ENCODE assay signal across 15 cellular contexts in genomic region chr3:143287403-143287802, GRCh38.
"Had no signal": no experiment of that assay in that cellular context is flagged by ENCODE, and none has a peak within 500 bp of the region (broad histone marks: within the 10 kb centered on the region; RNA-seq: fewer than 3 reads in every experiment).

No MANE protein-coding gene starts in this region.

- H3K4me3 Mint-ChIP-seq: natural killer cell, T-helper 17 cell had no signal

- H3K9me3 Mint-ChIP-seq: activated naive CD4-positive, alpha-beta T cell treated with anti-CD3 and anti-CD28 coated beads, Interleukin-2, amount 50 U/mL, for 72 hours; natural killer cell had no signal

- H3K36me3 Mint-ChIP-seq: activated naive CD4-positive, alpha-beta T cell treated with anti-CD3 and anti-CD28 coated beads, Interleukin-2, amount 50 U/mL, for 72 hours; natural killer cell had no signal

- DNase-seq: activated CD4-positive, CD25-positive, alpha-beta regulatory T cell; activated effector memory CD4-positive, alpha-beta T cell treated with Interleukin-2 at 50 U/mL for 16 hours; activated T-cell treated with anti-CD3 and anti-CD28 coated beads, Interleukin-2, amount 50 U/mL, for 1 hour; colonic mucosa; effector CD4-positive, alpha-beta T cell; mammary epithelial cell; natural killer cell; nucleus accumbens; sigmoid colon; stimulated activated naive CD4-positive, alpha-beta T cell treated with Interleukin-2 at 50 U/mL for 16 hours; T-helper 17 cell; upper lobe of left lung had no signal

- H3K27me3 Mint-ChIP-seq: T-helper 17 cell had no signal

- H3K27ac ChIP-seq: cardiac muscle cell, colonic mucosa, sigmoid colon, upper lobe of left lung had no signal

- H3K27ac Mint-ChIP-seq: activated naive CD4-positive, alpha-beta T cell treated with anti-CD3 and anti-CD28 coated beads, Interleukin-2, amount 50 U/mL, for 72 hours; progenitor cell of endocrine pancreas had no signal
